27 cellular contexts compared by ENCODE assay signal in the genomic region with DNA sequence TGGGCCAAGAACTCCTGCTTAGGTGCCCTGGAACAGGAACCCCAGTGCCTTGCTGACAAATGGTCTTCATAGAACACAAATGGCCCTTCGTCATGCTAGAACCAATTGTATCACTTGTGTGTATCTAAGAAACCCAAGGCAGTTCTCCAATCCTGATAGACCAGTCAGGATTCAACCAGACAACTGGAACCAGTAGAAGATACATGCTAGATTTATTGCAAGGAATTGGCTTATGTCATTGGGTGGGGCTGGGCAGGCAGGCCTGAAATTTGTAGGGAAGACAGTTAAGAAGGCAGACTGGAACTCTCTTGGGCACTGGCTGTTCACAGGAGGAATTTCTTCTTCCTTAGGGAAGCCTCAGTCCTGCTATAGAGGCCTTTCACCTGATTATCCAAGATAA.
"Had no signal": no experiment of that assay in that cellular context is flagged by ENCODE, and none has a peak within 500 bp of the region (broad histone marks: within the 10 kb centered on the region; RNA-seq: fewer than 3 reads in every experiment).

No MANE protein-coding gene starts in this region.

- H3K4me1 ChIP-seq: adrenal gland had no signal

- H3K27me3 Mint-ChIP-seq: activated CD8-positive, alpha-beta T cell treated with anti-CD3 and anti-CD28 coated beads for 36 hours; activated naive CD8-positive, alpha-beta T cell treated with anti-CD3 and anti-CD28 coated beads, Interleukin-2, amount 10 ng/mL, durations not matched to agents 7 days and 5 days; T-cell had no signal

- H3K27me3 ChIP-seq: adrenal gland had no signal

- H3K4me3 Mint-ChIP-seq: activated CD8-positive, alpha-beta T cell treated with anti-CD3 and anti-CD28 coated beads for 36 hours; activated naive CD8-positive, alpha-beta T cell treated with anti-CD3 and anti-CD28 coated beads, Interleukin-2, amount 10 ng/mL, durations not matched to agents 7 days and 5 days; activated T-cell treated with anti-CD3 and anti-CD28 coated beads, Interleukin-2, amount 50 U/mL, for 72 hours; T-cell had no signal

- H3K36me3 ChIP-seq: adrenal gland had no signal

- H3K27ac Mint-ChIP-seq: activated CD8-positive, alpha-beta T cell treated with anti-CD3 and anti-CD28 coated beads for 36 hours; activated naive CD8-positive, alpha-beta T cell treated with anti-CD3 and anti-CD28 coated beads, Interleukin-2, amount 10 ng/mL, durations not matched to agents 7 days and 5 days; activated T-cell treated with anti-CD3 and anti-CD28 coated beads, Interleukin-2, amount 50 U/mL, for 72 hours; activated T-helper 2 cell treated with anti-CD3 and anti-CD28 coated beads, Interferon-gamma antibody, Interleukin-2, Interleukin-4, amounts not matched to agents 10 μg/mL and 5 μg/mL and 100 μg/mL, durations not matched to agents 14 hours and 24 hours and 36 hours; T-cell had no signal

- H3K27ac ChIP-seq: adrenal gland, SK-N-MC had no signal

- H3K9me3 ChIP-seq: adrenal gland had no signal

- H3K4me1 Mint-ChIP-seq: activated naive CD8-positive, alpha-beta T cell treated with anti-CD3 and anti-CD28 coated beads, Interleukin-2, amount 10 ng/mL, durations not matched to agents 7 days and 5 days had no signal

- H3K9me3 Mint-ChIP-seq: activated CD8-positive, alpha-beta T cell treated with anti-CD3 and anti-CD28 coated beads for 36 hours; activated naive CD8-positive, alpha-beta T cell treated with anti-CD3 and anti-CD28 coated beads, Interleukin-2, amount 10 ng/mL, durations not matched to agents 7 days and 5 days; activated T-cell treated with anti-CD3 and anti-CD28 coated beads, Interleukin-2, amount 50 U/mL, for 72 hours; activated T-helper 2 cell treated with anti-CD3 and anti-CD28 coated beads, Interferon-gamma antibody, Interleukin-2, Interleukin-4, amounts not matched to agents 10 μg/mL and 5 μg/mL and 100 μg/mL, durations not matched to agents 14 hours and 24 hours and 36 hours; T-cell had no signal

- DNase-seq: activated CD4-positive, alpha-beta T cell treated with anti-CD3 and anti-CD28 coated beads for 4 hours; activated CD8-positive, alpha-beta memory T cell treated with anti-CD3 and anti-CD28 coated beads, Interleukin-2, amount 50 U/mL, for 4 hours; activated CD8-positive, alpha-beta T cell treated with anti-CD3 and anti-CD28 coated beads for 36 hours; activated naive CD4-positive, alpha-beta T cell treated with anti-CD3 and anti-CD28 coated beads, Interleukin-2, amount 50 U/mL, for 16 hours; activated naive CD8-positive, alpha-beta T cell treated with anti-CD3 and anti-CD28 coated beads, Interleukin-2, amount 10 ng/mL, durations not matched to agents 7 days and 5 days; activated T-cell treated with anti-CD3 and anti-CD28 coated beads, Interleukin-2, amount 50 U/mL, for 72 hours; adrenal gland; anterior cingulate cortex; central memory CD4-positive, alpha-beta T cell; KG1; NCI-H1092; NCI-H1417; NCI-H1694; NCI-H2029; NCI-H2107; NCI-H2171 treated with DMSO at 0.1 percent for 48 hours; NCI-H226; NCI-H526 treated with DMSO at 0.1 percent for 48 hours; OCI-M1; RPMI8226; T-cell; T-helper 2 cell; T1000 had no signal

- H3K4me3 ChIP-seq: adrenal gland, SK-N-MC had no signal

- H3K36me3 Mint-ChIP-seq: activated naive CD8-positive, alpha-beta T cell treated with anti-CD3 and anti-CD28 coated beads, Interleukin-2, amount 10 ng/mL, durations not matched to agents 7 days and 5 days; T-cell had no signal

- ATAC-seq: activated CD8-positive, alpha-beta T cell treated with anti-CD3 and anti-CD28 coated beads for 36 hours; activated T-cell treated with anti-CD3 and anti-CD28 coated beads, Interleukin-2, amount 50 U/mL, for 72 hours; Panc1; Right ventricle myocardium inferior; T-cell had no signal
